Comparison of ENCODE assay signal across 1 cellular context in genomic region chr13:39599842-39600241, GRCh38.
TF ChIP-seq lines count a peak whose summit lies in the region.

No MANE protein-coding gene starts in this region.

TF ChIP-seq in GM12878, 131 proteins besides CTCF, POLR2A, EP300 and RAD21 (continued from another document):
- TF ChIP-seq, protein P1, sequence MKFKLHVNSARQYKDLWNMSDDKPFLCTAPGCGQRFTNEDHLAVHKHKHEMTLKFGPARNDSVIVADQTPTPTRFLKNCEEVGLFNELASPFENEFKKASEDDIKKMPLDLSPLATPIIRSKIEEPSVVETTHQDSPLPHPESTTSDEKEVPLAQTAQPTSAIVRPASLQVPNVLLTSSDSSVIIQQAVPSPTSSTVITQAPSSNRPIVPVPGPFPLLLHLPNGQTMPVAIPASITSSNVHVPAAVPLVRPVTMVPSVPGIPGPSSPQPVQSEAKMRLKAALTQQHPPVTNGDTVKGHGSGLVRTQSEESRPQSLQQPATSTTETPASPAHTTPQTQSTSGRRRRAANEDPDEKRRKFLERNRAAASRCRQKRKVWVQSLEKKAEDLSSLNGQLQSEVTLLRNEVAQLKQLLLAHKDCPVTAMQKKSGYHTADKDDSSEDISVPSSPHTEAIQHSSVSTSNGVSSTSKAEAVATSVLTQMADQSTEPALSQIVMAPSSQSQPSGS (IDR thresholded peaks at IDR 0.05; ENCODE audit: low read length) = no peak
- TF ChIP-seq PML (IDR thresholded peaks at IDR 0.05; ENCODE audit: low read length) = no peak
TF ChIP-seq in GM12878: peak in this region for 0.
